1 cellular context compared by ENCODE assay signal in the genomic region with DNA sequence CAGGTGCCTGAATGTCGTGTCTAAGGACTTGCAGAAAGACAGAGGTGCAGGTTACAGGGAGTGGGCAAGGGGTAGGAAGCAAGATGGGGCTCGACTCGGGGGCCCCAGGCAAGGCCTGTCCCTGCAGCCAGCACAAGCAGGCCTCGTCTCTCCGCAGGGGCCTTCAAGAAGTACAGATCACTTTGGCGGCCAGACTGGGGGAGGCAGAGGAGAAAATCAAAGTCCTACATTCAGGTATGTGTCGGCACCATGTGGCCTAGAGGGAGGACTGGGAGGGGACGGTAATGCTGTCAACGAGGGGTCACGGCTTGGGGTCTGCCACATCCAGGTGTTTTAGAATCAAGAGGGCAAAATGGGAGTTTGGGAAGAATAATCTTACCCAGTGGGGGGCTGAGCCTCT.
TF ChIP-seq lines count a peak whose summit lies in the region.

No MANE protein-coding gene starts in this region.

TF ChIP-seq in WTC11, 78 proteins besides CTCF, POLR2A, EP300 and RAD21 (continued from another document):
- TF ChIP-seq, protein P1, sequence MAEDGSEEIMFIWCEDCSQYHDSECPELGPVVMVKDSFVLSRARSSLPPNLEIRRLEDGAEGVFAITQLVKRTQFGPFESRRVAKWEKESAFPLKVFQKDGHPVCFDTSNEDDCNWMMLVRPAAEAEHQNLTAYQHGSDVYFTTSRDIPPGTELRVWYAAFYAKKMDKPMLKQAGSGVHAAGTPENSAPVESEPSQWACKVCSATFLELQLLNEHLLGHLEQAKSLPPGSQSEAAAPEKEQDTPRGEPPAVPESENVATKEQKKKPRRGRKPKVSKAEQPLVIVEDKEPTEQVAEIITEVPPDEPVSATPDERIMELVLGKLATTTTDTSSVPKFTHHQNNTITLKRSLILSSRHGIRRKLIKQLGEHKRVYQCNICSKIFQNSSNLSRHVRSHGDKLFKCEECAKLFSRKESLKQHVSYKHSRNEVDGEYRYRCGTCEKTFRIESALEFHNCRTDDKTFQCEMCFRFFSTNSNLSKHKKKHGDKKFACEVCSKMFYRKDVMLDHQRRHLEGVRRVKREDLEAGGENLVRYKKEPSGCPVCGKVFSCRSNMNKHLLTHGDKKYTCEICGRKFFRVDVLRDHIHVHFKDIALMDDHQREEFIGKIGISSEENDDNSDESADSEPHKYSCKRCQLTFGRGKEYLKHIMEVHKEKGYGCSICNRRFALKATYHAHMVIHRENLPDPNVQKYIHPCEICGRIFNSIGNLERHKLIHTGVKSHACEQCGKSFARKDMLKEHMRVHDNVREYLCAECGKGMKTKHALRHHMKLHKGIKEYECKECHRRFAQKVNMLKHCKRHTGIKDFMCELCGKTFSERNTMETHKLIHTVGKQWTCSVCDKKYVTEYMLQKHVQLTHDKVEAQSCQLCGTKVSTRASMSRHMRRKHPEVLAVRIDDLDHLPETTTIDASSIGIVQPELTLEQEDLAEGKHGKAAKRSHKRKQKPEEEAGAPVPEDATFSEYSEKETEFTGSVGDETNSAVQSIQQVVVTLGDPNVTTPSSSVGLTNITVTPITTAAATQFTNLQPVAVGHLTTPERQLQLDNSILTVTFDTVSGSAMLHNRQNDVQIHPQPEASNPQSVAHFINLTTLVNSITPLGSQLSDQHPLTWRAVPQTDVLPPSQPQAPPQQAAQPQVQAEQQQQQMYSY (CRISPR knock-in tag; IDR thresholded peaks at IDR 0.05) = no peak
- TF ChIP-seq ZNF317 (CRISPR knock-in tag; IDR thresholded peaks at IDR 0.05; ENCODE audit: borderline replicate concordance, low read depth) (no peak), SMAD3 (CRISPR knock-in tag; IDR thresholded peaks at IDR 0.05; ENCODE audit: borderline replicate concordance) (no peak)
TF ChIP-seq in WTC11: peak in this region for 0.
